1 cellular context compared by ENCODE assay signal in the genomic region with DNA sequence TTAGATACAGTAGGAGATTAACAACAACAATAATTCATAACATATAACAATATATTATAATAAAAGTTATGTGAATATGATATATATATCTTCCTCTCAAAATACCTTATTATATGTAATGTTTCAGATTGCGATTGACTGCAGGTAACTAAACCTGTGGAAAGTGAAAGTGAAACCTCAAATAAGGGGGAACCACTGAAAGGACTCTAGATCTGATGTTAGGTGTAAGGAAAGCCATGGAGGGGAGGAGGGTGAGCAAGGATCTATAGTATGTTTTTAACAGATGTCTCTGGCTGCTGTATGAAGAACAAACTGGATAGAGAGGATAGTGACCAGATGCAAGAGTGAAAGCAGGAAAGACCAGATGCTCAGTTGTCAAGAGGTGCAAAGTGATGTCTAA.
TF ChIP-seq lines count a peak whose summit lies in the region.

No MANE protein-coding gene starts in this region.

TF ChIP-seq in WTC11, 78 proteins besides CTCF, POLR2A, EP300 and RAD21 (continued from another document):
- TF ChIP-seq, protein P1, sequence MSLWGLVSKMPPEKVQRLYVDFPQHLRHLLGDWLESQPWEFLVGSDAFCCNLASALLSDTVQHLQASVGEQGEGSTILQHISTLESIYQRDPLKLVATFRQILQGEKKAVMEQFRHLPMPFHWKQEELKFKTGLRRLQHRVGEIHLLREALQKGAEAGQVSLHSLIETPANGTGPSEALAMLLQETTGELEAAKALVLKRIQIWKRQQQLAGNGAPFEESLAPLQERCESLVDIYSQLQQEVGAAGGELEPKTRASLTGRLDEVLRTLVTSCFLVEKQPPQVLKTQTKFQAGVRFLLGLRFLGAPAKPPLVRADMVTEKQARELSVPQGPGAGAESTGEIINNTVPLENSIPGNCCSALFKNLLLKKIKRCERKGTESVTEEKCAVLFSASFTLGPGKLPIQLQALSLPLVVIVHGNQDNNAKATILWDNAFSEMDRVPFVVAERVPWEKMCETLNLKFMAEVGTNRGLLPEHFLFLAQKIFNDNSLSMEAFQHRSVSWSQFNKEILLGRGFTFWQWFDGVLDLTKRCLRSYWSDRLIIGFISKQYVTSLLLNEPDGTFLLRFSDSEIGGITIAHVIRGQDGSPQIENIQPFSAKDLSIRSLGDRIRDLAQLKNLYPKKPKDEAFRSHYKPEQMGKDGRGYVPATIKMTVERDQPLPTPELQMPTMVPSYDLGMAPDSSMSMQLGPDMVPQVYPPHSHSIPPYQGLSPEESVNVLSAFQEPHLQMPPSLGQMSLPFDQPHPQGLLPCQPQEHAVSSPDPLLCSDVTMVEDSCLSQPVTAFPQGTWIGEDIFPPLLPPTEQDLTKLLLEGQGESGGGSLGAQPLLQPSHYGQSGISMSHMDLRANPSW (CRISPR knock-in tag; conservative IDR thresholded peaks at IDR 0.05; ENCODE audit: low read depth), result no peak
- no peak for TF ChIP-seq SMAD4 (CRISPR knock-in tag; IDR thresholded peaks at IDR 0.05)
- TF ChIP-seq, protein P2, sequence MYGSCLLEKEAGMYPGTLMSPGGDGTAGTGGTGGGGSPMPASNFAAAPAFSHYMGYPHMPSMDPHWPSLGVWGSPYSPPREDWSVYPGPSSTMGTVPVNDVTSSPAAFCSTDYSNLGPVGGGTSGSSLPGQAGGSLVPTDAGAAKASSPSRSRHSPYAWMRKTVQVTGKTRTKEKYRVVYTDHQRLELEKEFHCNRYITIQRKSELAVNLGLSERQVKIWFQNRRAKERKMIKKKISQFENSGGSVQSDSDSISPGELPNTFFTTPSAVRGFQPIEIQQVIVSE (CRISPR knock-in tag; IDR thresholded peaks at IDR 0.05; ENCODE audit: borderline replicate concordance), result no peak
- TF ChIP-seq, protein P3, sequence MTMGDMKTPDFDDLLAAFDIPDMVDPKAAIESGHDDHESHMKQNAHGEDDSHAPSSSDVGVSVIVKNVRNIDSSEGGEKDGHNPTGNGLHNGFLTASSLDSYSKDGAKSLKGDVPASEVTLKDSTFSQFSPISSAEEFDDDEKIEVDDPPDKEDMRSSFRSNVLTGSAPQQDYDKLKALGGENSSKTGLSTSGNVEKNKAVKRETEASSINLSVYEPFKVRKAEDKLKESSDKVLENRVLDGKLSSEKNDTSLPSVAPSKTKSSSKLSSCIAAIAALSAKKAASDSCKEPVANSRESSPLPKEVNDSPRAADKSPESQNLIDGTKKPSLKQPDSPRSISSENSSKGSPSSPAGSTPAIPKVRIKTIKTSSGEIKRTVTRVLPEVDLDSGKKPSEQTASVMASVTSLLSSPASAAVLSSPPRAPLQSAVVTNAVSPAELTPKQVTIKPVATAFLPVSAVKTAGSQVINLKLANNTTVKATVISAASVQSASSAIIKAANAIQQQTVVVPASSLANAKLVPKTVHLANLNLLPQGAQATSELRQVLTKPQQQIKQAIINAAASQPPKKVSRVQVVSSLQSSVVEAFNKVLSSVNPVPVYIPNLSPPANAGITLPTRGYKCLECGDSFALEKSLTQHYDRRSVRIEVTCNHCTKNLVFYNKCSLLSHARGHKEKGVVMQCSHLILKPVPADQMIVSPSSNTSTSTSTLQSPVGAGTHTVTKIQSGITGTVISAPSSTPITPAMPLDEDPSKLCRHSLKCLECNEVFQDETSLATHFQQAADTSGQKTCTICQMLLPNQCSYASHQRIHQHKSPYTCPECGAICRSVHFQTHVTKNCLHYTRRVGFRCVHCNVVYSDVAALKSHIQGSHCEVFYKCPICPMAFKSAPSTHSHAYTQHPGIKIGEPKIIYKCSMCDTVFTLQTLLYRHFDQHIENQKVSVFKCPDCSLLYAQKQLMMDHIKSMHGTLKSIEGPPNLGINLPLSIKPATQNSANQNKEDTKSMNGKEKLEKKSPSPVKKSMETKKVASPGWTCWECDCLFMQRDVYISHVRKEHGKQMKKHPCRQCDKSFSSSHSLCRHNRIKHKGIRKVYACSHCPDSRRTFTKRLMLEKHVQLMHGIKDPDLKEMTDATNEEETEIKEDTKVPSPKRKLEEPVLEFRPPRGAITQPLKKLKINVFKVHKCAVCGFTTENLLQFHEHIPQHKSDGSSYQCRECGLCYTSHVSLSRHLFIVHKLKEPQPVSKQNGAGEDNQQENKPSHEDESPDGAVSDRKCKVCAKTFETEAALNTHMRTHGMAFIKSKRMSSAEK (CRISPR knock-in tag; IDR thresholded peaks at IDR 0.05; ENCODE audit: borderline replicate concordance), result no peak
- no peak for TF ChIP-seq NFYB (CRISPR knock-in tag; conservative IDR thresholded peaks at IDR 0.05; ENCODE audit: low read depth)
- TF ChIP-seq FOXP1 (CRISPR knock-in tag; IDR thresholded peaks at IDR 0.05; ENCODE audit: borderline replicate concordance), result no peak
- TF ChIP-seq, protein P4, sequence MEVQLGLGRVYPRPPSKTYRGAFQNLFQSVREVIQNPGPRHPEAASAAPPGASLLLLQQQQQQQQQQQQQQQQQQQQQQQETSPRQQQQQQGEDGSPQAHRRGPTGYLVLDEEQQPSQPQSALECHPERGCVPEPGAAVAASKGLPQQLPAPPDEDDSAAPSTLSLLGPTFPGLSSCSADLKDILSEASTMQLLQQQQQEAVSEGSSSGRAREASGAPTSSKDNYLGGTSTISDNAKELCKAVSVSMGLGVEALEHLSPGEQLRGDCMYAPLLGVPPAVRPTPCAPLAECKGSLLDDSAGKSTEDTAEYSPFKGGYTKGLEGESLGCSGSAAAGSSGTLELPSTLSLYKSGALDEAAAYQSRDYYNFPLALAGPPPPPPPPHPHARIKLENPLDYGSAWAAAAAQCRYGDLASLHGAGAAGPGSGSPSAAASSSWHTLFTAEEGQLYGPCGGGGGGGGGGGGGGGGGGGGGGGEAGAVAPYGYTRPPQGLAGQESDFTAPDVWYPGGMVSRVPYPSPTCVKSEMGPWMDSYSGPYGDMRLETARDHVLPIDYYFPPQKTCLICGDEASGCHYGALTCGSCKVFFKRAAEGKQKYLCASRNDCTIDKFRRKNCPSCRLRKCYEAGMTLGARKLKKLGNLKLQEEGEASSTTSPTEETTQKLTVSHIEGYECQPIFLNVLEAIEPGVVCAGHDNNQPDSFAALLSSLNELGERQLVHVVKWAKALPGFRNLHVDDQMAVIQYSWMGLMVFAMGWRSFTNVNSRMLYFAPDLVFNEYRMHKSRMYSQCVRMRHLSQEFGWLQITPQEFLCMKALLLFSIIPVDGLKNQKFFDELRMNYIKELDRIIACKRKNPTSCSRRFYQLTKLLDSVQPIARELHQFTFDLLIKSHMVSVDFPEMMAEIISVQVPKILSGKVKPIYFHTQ (CRISPR knock-in tag; IDR thresholded peaks at IDR 0.05), result no peak
- no peak for TF ChIP-seq ZNF416 (CRISPR knock-in tag; IDR thresholded peaks at IDR 0.05)
- TF ChIP-seq, protein P5, sequence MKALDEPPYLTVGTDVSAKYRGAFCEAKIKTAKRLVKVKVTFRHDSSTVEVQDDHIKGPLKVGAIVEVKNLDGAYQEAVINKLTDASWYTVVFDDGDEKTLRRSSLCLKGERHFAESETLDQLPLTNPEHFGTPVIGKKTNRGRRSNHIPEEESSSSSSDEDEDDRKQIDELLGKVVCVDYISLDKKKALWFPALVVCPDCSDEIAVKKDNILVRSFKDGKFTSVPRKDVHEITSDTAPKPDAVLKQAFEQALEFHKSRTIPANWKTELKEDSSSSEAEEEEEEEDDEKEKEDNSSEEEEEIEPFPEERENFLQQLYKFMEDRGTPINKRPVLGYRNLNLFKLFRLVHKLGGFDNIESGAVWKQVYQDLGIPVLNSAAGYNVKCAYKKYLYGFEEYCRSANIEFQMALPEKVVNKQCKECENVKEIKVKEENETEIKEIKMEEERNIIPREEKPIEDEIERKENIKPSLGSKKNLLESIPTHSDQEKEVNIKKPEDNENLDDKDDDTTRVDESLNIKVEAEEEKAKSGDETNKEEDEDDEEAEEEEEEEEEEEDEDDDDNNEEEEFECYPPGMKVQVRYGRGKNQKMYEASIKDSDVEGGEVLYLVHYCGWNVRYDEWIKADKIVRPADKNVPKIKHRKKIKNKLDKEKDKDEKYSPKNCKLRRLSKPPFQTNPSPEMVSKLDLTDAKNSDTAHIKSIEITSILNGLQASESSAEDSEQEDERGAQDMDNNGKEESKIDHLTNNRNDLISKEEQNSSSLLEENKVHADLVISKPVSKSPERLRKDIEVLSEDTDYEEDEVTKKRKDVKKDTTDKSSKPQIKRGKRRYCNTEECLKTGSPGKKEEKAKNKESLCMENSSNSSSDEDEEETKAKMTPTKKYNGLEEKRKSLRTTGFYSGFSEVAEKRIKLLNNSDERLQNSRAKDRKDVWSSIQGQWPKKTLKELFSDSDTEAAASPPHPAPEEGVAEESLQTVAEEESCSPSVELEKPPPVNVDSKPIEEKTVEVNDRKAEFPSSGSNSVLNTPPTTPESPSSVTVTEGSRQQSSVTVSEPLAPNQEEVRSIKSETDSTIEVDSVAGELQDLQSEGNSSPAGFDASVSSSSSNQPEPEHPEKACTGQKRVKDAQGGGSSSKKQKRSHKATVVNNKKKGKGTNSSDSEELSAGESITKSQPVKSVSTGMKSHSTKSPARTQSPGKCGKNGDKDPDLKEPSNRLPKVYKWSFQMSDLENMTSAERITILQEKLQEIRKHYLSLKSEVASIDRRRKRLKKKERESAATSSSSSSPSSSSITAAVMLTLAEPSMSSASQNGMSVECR (CRISPR knock-in tag; IDR thresholded peaks at IDR 0.05; ENCODE audit: borderline replicate concordance), result no peak
- no peak for TF ChIP-seq EMX1 (CRISPR knock-in tag; IDR thresholded peaks at IDR 0.05)
- TF ChIP-seq JAZF1 (CRISPR knock-in tag; IDR thresholded peaks at IDR 0.05), result no peak
- TF ChIP-seq ZNF232 (CRISPR knock-in tag; IDR thresholded peaks at IDR 0.05), result no peak
